In the genomic region with DNA sequence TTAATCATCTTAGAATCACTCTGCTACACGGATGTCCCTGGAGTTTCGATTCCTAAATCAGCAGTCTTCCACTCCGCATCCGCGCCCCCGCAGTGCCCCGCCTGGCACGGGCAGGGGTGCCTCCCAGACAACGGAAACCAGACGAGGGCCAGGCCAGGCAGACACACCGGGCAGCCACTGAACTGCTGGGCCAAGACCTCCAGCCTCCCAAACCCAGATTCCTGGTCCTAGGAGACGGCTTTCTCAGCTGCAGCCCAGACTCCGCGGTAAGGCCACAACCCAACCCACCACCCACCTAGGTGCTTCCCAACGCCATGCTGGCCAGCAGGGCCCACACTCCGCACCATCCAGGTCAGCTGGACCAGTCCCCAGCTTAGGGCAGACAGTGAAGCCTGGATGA, we compare ENCODE assay signal across 1 cellular context.
TF ChIP-seq lines count a peak whose summit lies in the region.

No MANE protein-coding gene starts in this region.

TF ChIP-seq in SK-N-SH, 30 proteins besides CTCF, POLR2A, EP300 and RAD21 (continued from another document):
- TF ChIP-seq TCF12 (IDR thresholded peaks at IDR 0.05) = no peak
- no peak for TF ChIP-seq RXRA (IDR thresholded peaks at IDR 0.05; ENCODE audit: borderline replicate concordance, low read depth)
- no peak for TF ChIP-seq RFX5 (IDR thresholded peaks at IDR 0.05; ENCODE audit: low read length)
- no peak for TF ChIP-seq CHD2 (IDR thresholded peaks at IDR 0.05; ENCODE audit: low read length, partially characterized antibody)
- TF ChIP-seq, protein P1, sequence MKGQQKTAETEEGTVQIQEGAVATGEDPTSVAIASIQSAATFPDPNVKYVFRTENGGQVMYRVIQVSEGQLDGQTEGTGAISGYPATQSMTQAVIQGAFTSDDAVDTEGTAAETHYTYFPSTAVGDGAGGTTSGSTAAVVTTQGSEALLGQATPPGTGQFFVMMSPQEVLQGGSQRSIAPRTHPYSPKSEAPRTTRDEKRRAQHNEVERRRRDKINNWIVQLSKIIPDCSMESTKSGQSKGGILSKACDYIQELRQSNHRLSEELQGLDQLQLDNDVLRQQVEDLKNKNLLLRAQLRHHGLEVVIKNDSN (IDR thresholded peaks at IDR 0.05; ENCODE audit: borderline replicate concordance, low read depth) = no peak
- TF ChIP-seq SIN3A (IDR thresholded peaks at IDR 0.05; ENCODE audit: borderline replicate concordance, low read depth, low read length) = no peak
